In genomic region chr11:65121447-65121864, GRCh38 we compare ENCODE assay signal across 8 cellular contexts. TPM values are rescaled to one million over a fixed set of nuclear protein-coding genes. Genes with fewer than 3 reads are reported as not detected.
DNase-seq lines count a peak whose midpoint lies in the region; ATAC-seq, FAIRE-seq and TF ChIP-seq lines count a peak whose summit lies in the region.

No MANE protein-coding gene starts in this region.

- peak overlapping the region; percentile 98 for H3K4me3 ChIP-seq in AG10803 (ENCODE audit: low read length)
- H3K4me3 ChIP-seq in Jurkat, Clone E6-1 (ENCODE audit: low read length): peak overlapping the region; percentile 100
- H3K4me3 ChIP-seq in GM12878: peak overlapping the region; percentile 85
- H3K4me3 ChIP-seq in right lobe of liver: peak overlapping the region; percentile 81 to 97 (median 86)
- H3K4me3 ChIP-seq in thyroid gland (replicated peaks in 1 of 3): peak overlapping the region; percentile 58 to 93 (median 76)

- H3K27me3 ChIP-seq in GM12878 (replicated peaks in 1 of 2; ENCODE audit: control insufficient read depth in 2 of 2, insufficient read depth in 2 of 2, low read length in 1 of 2) (no peaks in the 10 kb centered on the region), right lobe of liver (no peaks in the 10 kb centered on the region), thyroid gland (no peaks in the 10 kb centered on the region)

- TF ChIP-seq CTCF in AG10803 (conservative IDR thresholded peaks at IDR 0.05; ENCODE audit: low read length): no peak
- TF ChIP-seq CTCF in GM12878 (IDR thresholded peaks at IDR 0.05 in 2 of 3, conservative IDR thresholded peaks at IDR 0.05 in 1 of 3; ENCODE audit: control insufficient read depth in 2 of 3, extremely low read depth in 1 of 3, insufficient read depth in 1 of 3, low read depth in 3 of 3, low read length in 3 of 3): 0 out of 6 replicates have a peak, but pooled peaks of 1 of the 3 experiments have one; percentile 1
- TF ChIP-seq CTCF in right lobe of liver (IDR thresholded peaks at IDR 0.05): no peak
- TF ChIP-seq CTCF in thyroid gland (IDR thresholded peaks at IDR 0.05): no peak

- H4K20me1 ChIP-seq in GM12878 (ENCODE audit: control insufficient read depth, insufficient read depth): no peaks in the 10 kb centered on the region

- no peak for TF ChIP-seq POLR2A in GM12878 (IDR thresholded peaks at IDR 0.05; ENCODE audit: low read depth, low read length)
- TF ChIP-seq POLR2A in right lobe of liver (IDR thresholded peaks at IDR 0.05): no peak
- TF ChIP-seq POLR2A in thyroid gland (IDR thresholded peaks at IDR 0.05): no peak

- H2AFZ ChIP-seq in GM12878 (ENCODE audit: control insufficient read depth, low read depth, low read length): no peak overlapping the region

- RAD21 ChIA-PET in GM12878 (lab: Charles Lee; ENCODE audit: unreplicated experiment): interaction anchor here (0.8 to 3.3 kb wide), 12 partner anchors 10 to 343 kb away, joined by 3 to 34 read pairs (median 6); partner anchors contain the start of genes ARL2, CAPN1, SAC3D1 and SF1

- peak overlapping the region; percentile 97 for H3K9ac ChIP-seq in GM12878 (ENCODE audit: control insufficient read depth, insufficient read depth, low read length)

- POLR2A ChIA-PET in GM12878 (lab: Charles Lee): interaction anchor here (0.5 to 3.1 kb wide), 23 partner anchors 8 to 807 kb away, joined by 3 to 31 read pairs (median 5); partner anchors contain the start of genes ARL2, CAPN1, CDC42BPG and DPF2

- SMC1A ChIA-PET in GM12878 (lab: Charles Lee; ENCODE audit: uncharacterized antibody, unreplicated experiment): interaction anchor here (0.8 to 3.5 kb wide), 10 partner anchors 10 to 317 kb away, joined by 3 to 15 read pairs (median 6); partner anchors contain the start of genes ARL2, BATF2, CAPN1 and SNX15

- BruUV-seq in GM12878 (replicated peaks; lab: Mats Ljungman, UMichigan): no TSS peak

- DNase-seq in AG10803 (ENCODE audit: low read depth): no peak
- no peak for DNase-seq in Jurkat, Clone E6-1 (ENCODE audit: low read depth, low spot score)
- DNase-seq in GM12878 (ENCODE audit: low read depth, low spot score): no peak
- peak; percentile 62 to 72 (median 64) for DNase-seq in right lobe of liver
- no peak for DNase-seq in thyroid gland
- DNase-seq in HuH-7 (ENCODE audit: low spot score): no peak
- no peak for DNase-seq in SHP77 treated with DMSO at 0.1 percent for 48 hours (lab: John Stamatoyannopoulos, UW)

- 2% methylated on average over 22 of the region's 22 CpGs for WGBS in GM12878 (ENCODE audit: insufficient coverage, insufficient replicate concordance, low lambda C conversion rate, missing lambda C conversion rate)
- 0% methylated on average over 18 of the region's 22 CpGs for WGBS in right lobe of liver (ENCODE audit: insufficient coverage, low coverage, low lambda C conversion rate, missing lambda C conversion rate)
- WGBS in thyroid gland, 2 donors: 1% methylated on average over 21 to 22 of the region's 22 CpGs

- in situ Hi-C loops in GM12878 (cut with MboI): no loop called here

- intact Hi-C loops in GM12878 (cut with micrococcal nuclease; ENCODE audit: unreplicated experiment) (no loop called here), right lobe of liver (cut with DNase I) (loop anchor here (5.0 to 10.0 kb wide), 2 partner anchors 61 to 63 kb away; partner anchors contain the start of gene CAPN1 (in 2 of the 2)), thyroid gland (cut with DNase I) (no loop called here)

- CTCF ChIA-PET in GM12878 (lab: Yijun Ruan, JAX): interaction anchor here (0.7 to 3.1 kb wide), 20 partner anchors 8 to 334 kb away, joined by 3 to 40 read pairs (median 4); partner anchors contain the start of genes ARL2, CAPN1, CDC42BPG and POLA2

- H3K79me2 ChIP-seq in GM12878 (ENCODE audit: control insufficient read depth, insufficient read depth, low read length): peaks cover 49% of the 10 kb centered on the region

- peak overlapping the region; percentile 80 for H3K27ac ChIP-seq in GM12878 (ENCODE audit: control insufficient read depth, insufficient read depth)
- H3K27ac ChIP-seq in right lobe of liver: peak overlapping the region; percentile 63 to 92 (median 84)
- peak overlapping the region; percentile 63 to 86 (median 82) for H3K27ac ChIP-seq in thyroid gland

- no peak for TF ChIP-seq EP300 in GM12878 (IDR thresholded peaks at IDR 0.05; ENCODE audit: borderline replicate concordance in 1 of 2, control insufficient read depth in 1 of 2, low read depth in 2 of 2, low read length in 2 of 2)

- H3K4me2 ChIP-seq in GM12878 (ENCODE audit: control insufficient read depth, insufficient read depth): peak overlapping the region; percentile 79

- peaks cover 14 to 33% of the 10 kb centered on the region in 2 experiments for H3K36me3 ChIP-seq in GM12878 (ENCODE audit: control insufficient read depth in 2 of 2, insufficient read depth in 2 of 2, low read length in 1 of 2)
- H3K36me3 ChIP-seq in right lobe of liver: peaks cover 5 to 43% (median 11%) of the 10 kb centered on the region in 4 donors
- peaks cover 34 to 37% of the 10 kb centered on the region in 2 donors for H3K36me3 ChIP-seq in thyroid gland

- H3K9me3 ChIP-seq in GM12878 (replicated peaks; ENCODE audit: control insufficient read depth, insufficient read depth, low read length) (no peaks in the 10 kb centered on the region), right lobe of liver (no peaks in the 10 kb centered on the region), thyroid gland (no peaks in the 10 kb centered on the region)

- FAIRE-seq in GM12878 (lab: Jason Lieb, UNC): no peak

- ATAC-seq in GM12878 (peak; percentile 17), right lobe of liver (peak in 1 of 4 donors; percentile 14), HG03045 (IDR thresholded peaks at IDR 0.05; ENCODE audit: unreplicated experiment) (no peak)

- H3K4me1 ChIP-seq in GM12878 (ENCODE audit: control insufficient read depth, insufficient read depth, low read length): peaks cover 19% of the 10 kb centered on the region
- H3K4me1 ChIP-seq in right lobe of liver: peaks cover 0 to 18% (median 5%) of the 10 kb centered on the region in 4 donors
- peaks cover 17 to 28% of the 10 kb centered on the region in 2 donors for H3K4me1 ChIP-seq in thyroid gland

- TF ChIP-seq RAD21 in GM12878 (IDR thresholded peaks at IDR 0.05; ENCODE audit: insufficient read depth, low read depth, low read length): no peak

RNA-seq across cellular contexts. Expression of gene FAU, which starts 0.5 kb away (rescaled TPM):
- polyA plus RNA-seq in Jurkat, Clone E6-1 (2012; ENCODE audit: insufficient read depth, insufficient read length): 1,669 TPM
- total RNA-seq in GM12878 (2013; cell fraction: nucleolus; rRNA removed): 51.6 and 54.9 TPM in 2 replicates
- 1,083 and 1,263 TPM in 2 replicates for total RNA-seq in GM12878 (2014; rRNA removed)
- 948 and 983 TPM in 2 replicates for total RNA-seq in GM12878 (2014; rRNA removed; fragmentation: Illumina TruSeq; extraction: Trizol)
- 1,347 and 1,414 TPM in 2 replicates for total RNA-seq in GM12878 (2021)
- 1,320 TPM for polyA plus RNA-seq in GM12878 (2011; ENCODE audit: low read depth)
- polyA plus RNA-seq in GM12878 (2011; rRNA removed): 583 and 615 TPM in 2 replicates
- polyA plus RNA-seq in GM12878 (2011; cell fraction: cytosol; rRNA removed): 882 and 1,174 TPM in 2 replicates
- polyA plus RNA-seq in GM12878 (2011; cell fraction: nucleus; rRNA removed): 528 and 566 TPM in 2 replicates
- 1,474 and 2,106 TPM in 2 replicates for polyA plus RNA-seq in GM12878 (2012)
- 129 and 706 TPM in 2 replicates for polyA plus RNA-seq in GM12878 (2014; fragmentation: Illumina TruSeq; extraction: Trizol)
- 100 to 1,000 TPM; 332 to 611 TPM for polyA plus RNA-seq in GM12878 (2014; fragmentation: Nextera tagmentation; extraction: Ambion mirVana)
- 1,208 and 1,582 TPM in 2 replicates for polyA plus RNA-seq in GM12878 (2014; rRNA removed)
- polyA plus RNA-seq in GM12878 (2016; fragmentation: Nextera tagmentation; extraction: Ambion mirVana): 1,000 to 10,000 TPM in 1 of 2 experiments, 100 to 1,000 TPM in 1; 997 to 1,103 TPM
- polyA minus RNA-seq in GM12878 (2011; rRNA and poly(A)+ RNA removed): 206 and 381 TPM in 2 replicates
- polyA minus RNA-seq in GM12878 (2011; cell fraction: cytosol; rRNA and poly(A)+ RNA removed): 199 and 204 TPM in 2 replicates
- polyA minus RNA-seq in GM12878 (2011; cell fraction: nucleus; rRNA and poly(A)+ RNA removed): 126 and 152 TPM in 2 replicates
- total RNA-seq in right lobe of liver: 100 to 1,000 TPM; 287 to 472 (median 343) TPM
- total RNA-seq in thyroid gland: 1,000 to 10,000 TPM in 1 of 4 donors, 100 to 1,000 TPM in 3; 524 to 2,189 (median 600) TPM

RNA-seq across cellular contexts. Expression of gene MRPL49, which starts 0.7 kb away (rescaled TPM):
- polyA plus RNA-seq in Jurkat, Clone E6-1 (2012; ENCODE audit: insufficient read depth, insufficient read length): 94.3 TPM
- 17.7 and 17.8 TPM in 2 replicates for total RNA-seq in GM12878 (2013; cell fraction: nucleolus; rRNA removed)
- 92.8 and 116 TPM in 2 replicates for total RNA-seq in GM12878 (2014; rRNA removed)
- total RNA-seq in GM12878 (2014; rRNA removed; fragmentation: Illumina TruSeq; extraction: Trizol): 50.2 and 54.6 TPM in 2 replicates
- total RNA-seq in GM12878 (2021): 63.5 and 64.2 TPM in 2 replicates
- 20.0 TPM for polyA plus RNA-seq in GM12878 (2011; ENCODE audit: low read depth)
- 36.4 and 63.2 TPM in 2 replicates for polyA plus RNA-seq in GM12878 (2011; rRNA removed)
- 78.9 and 81.4 TPM in 2 replicates for polyA plus RNA-seq in GM12878 (2011; cell fraction: cytosol; rRNA removed)
- polyA plus RNA-seq in GM12878 (2011; cell fraction: nucleus; rRNA removed): 23.2 and 25.2 TPM in 2 replicates
- 36.2 and 39.9 TPM in 2 replicates for polyA plus RNA-seq in GM12878 (2012)
- polyA plus RNA-seq in GM12878 (2014; fragmentation: Illumina TruSeq; extraction: Trizol): 62.3 and 79.9 TPM in 2 replicates
- 10 to 100 TPM; 42.0 to 49.8 TPM for polyA plus RNA-seq in GM12878 (2014; fragmentation: Nextera tagmentation; extraction: Ambion mirVana)
- polyA plus RNA-seq in GM12878 (2014; rRNA removed): 82.4 and 87.9 TPM in 2 replicates
- polyA plus RNA-seq in GM12878 (2016; fragmentation: Nextera tagmentation; extraction: Ambion mirVana): 100 to 1,000 TPM; 103 to 106 TPM
- polyA minus RNA-seq in GM12878 (2011; rRNA and poly(A)+ RNA removed): 24.2 and 53.5 TPM in 2 replicates
- 11.8 and 13.7 TPM in 2 replicates for polyA minus RNA-seq in GM12878 (2011; cell fraction: cytosol; rRNA and poly(A)+ RNA removed)
- polyA minus RNA-seq in GM12878 (2011; cell fraction: nucleus; rRNA and poly(A)+ RNA removed): 8.9 and 15.9 TPM in 2 replicates
- total RNA-seq in right lobe of liver: 10 to 100 TPM; 26.3 to 51.7 (median 28.4) TPM
- total RNA-seq in thyroid gland: 100 to 1,000 TPM in 2 of 4 donors, 10 to 100 TPM in 2; 70.9 to 112 (median 91.6) TPM

RNA-seq across cellular contexts. Expression of gene ZNHIT2, which starts 4.0 kb away (rescaled TPM):
- 8.3 TPM for polyA plus RNA-seq in Jurkat, Clone E6-1 (2012; ENCODE audit: insufficient read depth, insufficient read length)
- 2.4 and 4.4 TPM in 2 replicates for total RNA-seq in GM12878 (2013; cell fraction: nucleolus; rRNA removed)
- total RNA-seq in GM12878 (2014; rRNA removed) (12.9 and 20.4 TPM in 2 replicates), GM12878 (2014; rRNA removed; fragmentation: Illumina TruSeq; extraction: Trizol) (1.3 and 2.0 TPM in 2 replicates), GM12878 (2021) (15.5 TPM in 2 replicates), right lobe of liver (10 to 100 TPM in 2 of 6 experiments, 1 to 10 TPM in 4; 4.9 to 15.7 (median 6.2) TPM), thyroid gland (10 to 100 TPM; 17.3 to 38.5 (median 25.9) TPM)
- 0.93 TPM for polyA plus RNA-seq in GM12878 (2011; ENCODE audit: low read depth)
- polyA plus RNA-seq in GM12878 (2011; rRNA removed) (0.27 and 0.88 TPM in 2 replicates), GM12878 (2014; fragmentation: Illumina TruSeq; extraction: Trizol) (0.24 TPM in 1 of 2 replicates, not detected in the other), GM12878 (2014; fragmentation: Nextera tagmentation; extraction: Ambion mirVana) (under 1 TPM in 1 of 2 experiments, not detected in 1; 0.40 TPM), GM12878 (2014; rRNA removed) (15.5 and 18.3 TPM in 2 replicates), GM12878 (2016; fragmentation: Nextera tagmentation; extraction: Ambion mirVana) (10 to 100 TPM; 17.8 to 18.7 TPM)
- polyA plus RNA-seq in GM12878 (2011; cell fraction: cytosol; rRNA removed): 1.5 and 4.1 TPM in 2 replicates
- 2.9 and 4.6 TPM in 2 replicates for polyA plus RNA-seq in GM12878 (2011; cell fraction: nucleus; rRNA removed)
- polyA plus RNA-seq in GM12878 (2012): 5.8 and 6.2 TPM in 2 replicates
- 1.2 and 1.5 TPM in 2 replicates for polyA minus RNA-seq in GM12878 (2011; rRNA and poly(A)+ RNA removed)
- polyA minus RNA-seq in GM12878 (2011; cell fraction: cytosol; rRNA and poly(A)+ RNA removed): 3.3 TPM in 2 replicates
- 5.0 and 11.1 TPM in 2 replicates for polyA minus RNA-seq in GM12878 (2011; cell fraction: nucleus; rRNA and poly(A)+ RNA removed)

RNA-seq across cellular contexts. Expression of gene TM7SF2, which starts 9.8 kb away (rescaled TPM):
- 42.4 TPM for polyA plus RNA-seq in Jurkat, Clone E6-1 (2012; ENCODE audit: insufficient read depth, insufficient read length)
- total RNA-seq in GM12878 (2013; cell fraction: nucleolus; rRNA removed): 19.4 and 25.9 TPM in 2 replicates
- total RNA-seq in GM12878 (2014; rRNA removed): 29.6 and 32.8 TPM in 2 replicates
- 9.2 and 9.3 TPM in 2 replicates for total RNA-seq in GM12878 (2014; rRNA removed; fragmentation: Illumina TruSeq; extraction: Trizol)
- 30.2 and 31.2 TPM in 2 replicates for total RNA-seq in GM12878 (2021)
- 11.5 TPM for polyA plus RNA-seq in GM12878 (2011; ENCODE audit: low read depth)
- polyA plus RNA-seq in GM12878 (2011; rRNA removed): 4.8 and 11.0 TPM in 2 replicates
- polyA plus RNA-seq in GM12878 (2011; cell fraction: cytosol; rRNA removed): 15.4 and 15.7 TPM in 2 replicates
- polyA plus RNA-seq in GM12878 (2011; cell fraction: nucleus; rRNA removed): 57.8 and 60.5 TPM in 2 replicates
- polyA plus RNA-seq in GM12878 (2012): 19.4 and 19.7 TPM in 2 replicates
- polyA plus RNA-seq in GM12878 (2014; fragmentation: Illumina TruSeq; extraction: Trizol): 4.3 and 11.3 TPM in 2 replicates
- 1 to 10 TPM in 1 of 2 experiments, under 1 TPM in 1; 0.52 to 2.9 TPM for polyA plus RNA-seq in GM12878 (2014; fragmentation: Nextera tagmentation; extraction: Ambion mirVana)
- polyA plus RNA-seq in GM12878 (2014; rRNA removed): 37.9 and 38.2 TPM in 2 replicates
- 10 to 100 TPM; 47.4 to 57.7 TPM for polyA plus RNA-seq in GM12878 (2016; fragmentation: Nextera tagmentation; extraction: Ambion mirVana)
- polyA minus RNA-seq in GM12878 (2011; rRNA and poly(A)+ RNA removed): 13.7 and 19.6 TPM in 2 replicates
- 4.4 and 7.5 TPM in 2 replicates for polyA minus RNA-seq in GM12878 (2011; cell fraction: cytosol; rRNA and poly(A)+ RNA removed)
- polyA minus RNA-seq in GM12878 (2011; cell fraction: nucleus; rRNA and poly(A)+ RNA removed): 14.4 and 22.4 TPM in 2 replicates
- 100 to 1,000 TPM in 1 of 6 experiments, 10 to 100 TPM in 5; 25.6 to 112 (median 37.8) TPM for total RNA-seq in right lobe of liver
- total RNA-seq in thyroid gland: 10 to 100 TPM; 20.0 to 99.4 (median 53.5) TPM

RNA-seq across cellular contexts. Expression of gene SYVN1, which starts 12.9 kb away (rescaled TPM):
- polyA plus RNA-seq in Jurkat, Clone E6-1 (2012; ENCODE audit: insufficient read depth, insufficient read length): 30.1 TPM
- total RNA-seq in GM12878 (2013; cell fraction: nucleolus; rRNA removed): 45.4 and 51.5 TPM in 2 replicates
- total RNA-seq in GM12878 (2014; rRNA removed) (10.8 and 14.1 TPM in 2 replicates), GM12878 (2014; rRNA removed; fragmentation: Illumina TruSeq; extraction: Trizol) (7.8 and 9.0 TPM in 2 replicates), GM12878 (2021) (55.0 and 63.6 TPM in 2 replicates), right lobe of liver (100 to 1,000 TPM in 4 of 6 experiments, 10 to 100 TPM in 2; 73.0 to 120 (median 109) TPM), thyroid gland (100 to 1,000 TPM in 1 of 4 donors, 10 to 100 TPM in 3; 28.8 to 103 (median 69.7) TPM)
- 66.2 TPM for polyA plus RNA-seq in GM12878 (2011; ENCODE audit: low read depth)
- polyA plus RNA-seq in GM12878 (2011; rRNA removed) (5.0 and 10.3 TPM in 2 replicates), GM12878 (2014; fragmentation: Illumina TruSeq; extraction: Trizol) (44.0 and 52.7 TPM in 2 replicates), GM12878 (2014; fragmentation: Nextera tagmentation; extraction: Ambion mirVana) (1 to 10 TPM in 1 of 2 experiments, under 1 TPM in 1; 0.79 to 2.6 TPM), GM12878 (2014; rRNA removed) (29.7 and 36.0 TPM in 2 replicates), GM12878 (2016; fragmentation: Nextera tagmentation; extraction: Ambion mirVana) (10 to 100 TPM; 26.1 to 34.6 TPM)
- 20.2 and 35.3 TPM in 2 replicates for polyA plus RNA-seq in GM12878 (2011; cell fraction: cytosol; rRNA removed)
- polyA plus RNA-seq in GM12878 (2011; cell fraction: nucleus; rRNA removed): 98.1 and 114 TPM in 2 replicates
- polyA plus RNA-seq in GM12878 (2012): 89.5 and 98.9 TPM in 2 replicates
- polyA minus RNA-seq in GM12878 (2011; rRNA and poly(A)+ RNA removed): 50.5 and 52.7 TPM in 2 replicates
- polyA minus RNA-seq in GM12878 (2011; cell fraction: cytosol; rRNA and poly(A)+ RNA removed): 12.6 and 18.5 TPM in 2 replicates
- polyA minus RNA-seq in GM12878 (2011; cell fraction: nucleus; rRNA and poly(A)+ RNA removed): 36.5 and 65.0 TPM in 2 replicates

Comparison
In these comparisons a context has a peak if more than half of its experiments do, and no peak if none do; other contexts are left out.
1. DNase-seq: peak in right lobe of liver (3 of 3); none in AG10803 (single experiment), Jurkat, Clone E6-1 (single experiment), GM12878 (single experiment), thyroid gland (0 of 2), HuH-7 (single experiment) and SHP77 treated with DMSO at 0.1 percent for 48 hours (single experiment).
2. intact Hi-C loops: an anchor here in right lobe of liver (5.0 to 10.0 kb wide); none called in GM12878 and thyroid gland.
3. Peak in every context shown above with its lines, with median percentiles within 50 percentile points of each other: H3K4me3 ChIP-seq and H3K27ac ChIP-seq.